Comparison of ENCODE assay signal across 8 cellular contexts in the genomic region with DNA sequence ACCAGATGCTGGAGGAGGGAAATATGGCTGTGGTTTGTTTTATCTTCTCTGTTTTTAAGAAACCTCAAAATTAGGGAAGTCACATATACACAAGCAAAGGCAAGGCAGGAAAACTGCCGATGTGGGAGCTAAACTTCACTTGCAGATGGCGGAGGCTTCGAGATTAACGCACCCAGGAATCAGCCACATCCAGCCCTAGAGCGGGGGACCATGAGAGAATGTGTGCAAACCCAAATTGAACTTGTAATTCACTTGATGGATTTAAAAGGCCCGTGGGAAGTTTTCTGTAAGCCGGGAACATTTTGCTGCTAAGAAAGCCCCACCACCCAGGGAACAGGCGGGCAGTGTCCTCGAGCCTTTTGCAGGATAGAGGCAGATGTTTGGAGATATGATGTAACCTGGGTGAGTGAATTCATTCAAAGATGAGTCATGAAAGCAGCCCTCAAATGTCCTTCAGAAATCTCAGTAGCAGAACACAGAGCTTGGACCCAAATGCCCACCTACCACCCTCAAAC. TPM values are rescaled to one million over a fixed set of nuclear protein-coding genes. Genes with fewer than 3 reads are reported as not detected.
A peak's percentile ranks its signal among the peaks of the same experiment; 100 is the strongest.
DNase-seq lines count a peak whose midpoint lies in the region; ATAC-seq lines count a peak whose summit lies in the region.

No MANE protein-coding gene starts in this region.

- H3K4me3 ChIP-seq in skeletal muscle cell (ENCODE audit: low read depth, low read length): no peak overlapping the region

- ATAC-seq in Right ventricle myocardium inferior: peak; percentile 38

- no peak for DNase-seq in Right ventricle myocardium inferior (ENCODE audit: missing footprints)
- DNase-seq in cardiac septum (ENCODE audit: low spot score): no peak
- DNase-seq in NOMO-1 treated with DMSO at 0.1 percent for 48 hours (lab: John Stamatoyannopoulos, UW; ENCODE audit: unreplicated experiment): peak; percentile 83
- peak; percentile 71 for DNase-seq in skeletal muscle cell (ENCODE audit: low read depth)
- DNase-seq in hippocampal formation (lab: John Stamatoyannopoulos, UW): no peak
- DNase-seq in cerebellar nuclear complex (lab: John Stamatoyannopoulos, UW): no peak
- DNase-seq in NCI-H1092 treated with DMSO at 0.1 percent for 48 hours (lab: John Stamatoyannopoulos, UW): no peak

- H3K27ac ChIP-seq in cingulate gyrus (ENCODE audit: low read depth, low read length): peak overlapping the region; percentile 44

- intact Hi-C loops in Right ventricle myocardium inferior (cut with DNase I) (no loop called here), cardiac septum (cut with DNase I) (no loop called here)

RNA-seq across cellular contexts. Expression of a gene that starts 39.9 kb away (rescaled TPM):
- total RNA-seq in Right ventricle myocardium inferior (11.0 TPM), cardiac septum (13.9 TPM)

Comparison
In these comparisons a context has a peak if more than half of its experiments do, and no peak if none do; other contexts are left out.
1. DNase-seq: peak in NOMO-1 treated with DMSO at 0.1 percent for 48 hours (single experiment) and skeletal muscle cell (single experiment); none in Right ventricle myocardium inferior (single experiment), cardiac septum (single experiment), hippocampal formation (0 of 2), cerebellar nuclear complex (0 of 2) and NCI-H1092 treated with DMSO at 0.1 percent for 48 hours (single experiment).